ENCODE assay signal across 19 cellular contexts in the genomic region with DNA sequence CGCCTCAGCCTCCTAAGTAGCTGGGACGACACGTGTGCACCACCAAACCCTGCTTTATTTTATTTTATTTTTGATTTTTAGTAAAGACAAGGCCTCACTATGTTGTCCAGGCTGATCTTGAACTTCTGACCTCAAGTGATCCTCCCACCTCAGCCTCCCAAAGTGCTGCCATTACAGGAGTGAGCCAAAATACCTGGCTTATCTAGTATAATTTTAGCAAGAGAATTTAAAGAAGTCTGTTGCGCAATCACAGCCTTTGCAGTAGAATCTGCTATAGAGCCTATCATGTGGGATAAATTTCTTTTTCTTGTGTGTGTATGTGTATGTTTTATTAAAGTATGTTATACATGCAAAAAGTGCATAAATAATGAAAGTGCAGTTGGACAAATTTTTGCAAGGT.
DNase-seq lines count a peak whose midpoint lies in the region; ATAC-seq, FAIRE-seq and TF ChIP-seq lines count a peak whose summit lies in the region.
"Had no signal": no experiment of that assay in that cellular context is flagged by ENCODE, and none has a peak within 500 bp of the region (broad histone marks: within the 10 kb centered on the region; RNA-seq: fewer than 3 reads in every experiment).

No MANE protein-coding gene starts in this region.

- H3K4me1 ChIP-seq in HepG2 (ENCODE audit: insufficient read depth, low read length): no peaks in the 10 kb centered on the region
- H3K4me1 ChIP-seq in right lobe of liver: no peaks in the 10 kb centered on the region
- no peaks in the 10 kb centered on the region for H3K4me1 ChIP-seq in GM12878 (ENCODE audit: control insufficient read depth, insufficient read depth, low read length)
- H3K4me1 ChIP-seq: BLaER1 treated with 17β-estradiol and CSF1 and Interleukin-3, amounts not matched to agents 10 nM and 100 nM had no signal

- H3K27me3 Mint-ChIP-seq in T-helper 2 cell treated with Interferon-gamma antibody and Interleukin-4, amounts not matched to agents 5 μg/mL and 100 μg/mL, for 36 hours (ENCODE audit: low read depth): no peaks in the 10 kb centered on the region
- H3K27me3 Mint-ChIP-seq: IgD-negative memory B cell had no signal

- H3K36me3 ChIP-seq in HepG2 (replicated peaks in 1 of 2; ENCODE audit: control insufficient read depth in 1 of 2, insufficient read depth in 2 of 2, low read length in 2 of 2) (no peaks in the 10 kb centered on the region), right lobe of liver (no peaks in the 10 kb centered on the region), GM12878 (ENCODE audit: control insufficient read depth in 2 of 2, insufficient read depth in 2 of 2, low read length in 1 of 2) (no peaks in the 10 kb centered on the region)
- H3K36me3 ChIP-seq: BLaER1 treated with 17β-estradiol and CSF1 and Interleukin-3, amounts not matched to agents 10 nM and 100 nM; HAP-1 had no signal

- POLR2A ChIA-PET in HepG2 (lab: Yijun Ruan, JAX) (no interaction called here), GM12878 (lab: Charles Lee) (no interaction called here), RWPE1 (lab: Yijun Ruan, JAX; ENCODE audit: low non-redundant PET) (no interaction called here)

- no peak overlapping the region for H3K27ac ChIP-seq in HepG2 (ENCODE audit: extremely low read length, insufficient read depth, low read length)
- H3K27ac ChIP-seq in right lobe of liver: no peak overlapping the region
- no peak overlapping the region for H3K27ac ChIP-seq in GM12878 (ENCODE audit: control insufficient read depth, insufficient read depth)
- H3K27ac ChIP-seq in RWPE1: no peak overlapping the region
- H3K27ac ChIP-seq: BLaER1 treated with 17β-estradiol and CSF1 and Interleukin-3, amounts not matched to agents 10 nM and 100 nM; HL-60; KMS-11 had no signal

- H3K27me3 ChIP-seq in HepG2 (ENCODE audit: control insufficient read depth in 1 of 2, insufficient read depth in 2 of 2, low read length in 2 of 2) (no peaks in the 10 kb centered on the region), right lobe of liver (peaks cover 0 to 4% of the 10 kb centered on the region in 2 donors), GM12878 (replicated peaks in 1 of 2; ENCODE audit: control insufficient read depth in 2 of 2, insufficient read depth in 2 of 2, low read length in 1 of 2) (no peaks in the 10 kb centered on the region; a peak in 1 of 4 replicates)
- H3K27me3 ChIP-seq: BLaER1 treated with 17β-estradiol and CSF1 and Interleukin-3, amounts not matched to agents 10 nM and 100 nM had no signal

- TF ChIP-seq EP300 in HepG2 (IDR thresholded peaks at IDR 0.05; ENCODE audit: low read depth in 2 of 2, low read length in 2 of 2) (no peak), HepG2 (CRISPR knock-in tag; IDR thresholded peaks at IDR 0.05; ENCODE audit: borderline replicate concordance) (no peak), GM12878 (IDR thresholded peaks at IDR 0.05; ENCODE audit: borderline replicate concordance in 1 of 2, control insufficient read depth in 1 of 2, low read depth in 2 of 2, low read length in 2 of 2) (no peak)

- H3K9me3 Mint-ChIP-seq in T-helper 2 cell treated with Interferon-gamma antibody and Interleukin-4, amounts not matched to agents 5 μg/mL and 100 μg/mL, for 36 hours: no peaks in the 10 kb centered on the region
- H3K9me3 Mint-ChIP-seq: CD8-positive, alpha-beta T cell had no signal

- H3K4me2 ChIP-seq in HepG2 (ENCODE audit: low read depth, low read length): no peak overlapping the region
- H3K4me2 ChIP-seq in GM12878 (ENCODE audit: control insufficient read depth, insufficient read depth): no peak overlapping the region
- H3K4me2 ChIP-seq: BLaER1 treated with 17β-estradiol and CSF1 and Interleukin-3, amounts not matched to agents 10 nM and 100 nM; KMS-11 had no signal

- no peak overlapping the region for H2AFZ ChIP-seq in HepG2 (ENCODE audit: low read length)
- H2AFZ ChIP-seq in GM12878 (ENCODE audit: control insufficient read depth, low read depth, low read length): no peak overlapping the region

- H4K20me1 ChIP-seq in HepG2 (ENCODE audit: insufficient read depth, low read length): no peaks in the 10 kb centered on the region
- no peaks in the 10 kb centered on the region for H4K20me1 ChIP-seq in GM12878 (ENCODE audit: control insufficient read depth, insufficient read depth)
- H4K20me1 ChIP-seq: BLaER1 treated with 17β-estradiol and CSF1 and Interleukin-3, amounts not matched to agents 10 nM and 100 nM had no signal

- in situ Hi-C loops in HepG2 (cut with HindIII; ENCODE audit: extremely low pct_ligation_motif_present, low pct_unique_long_range_greater_than_20kb) (no loop called here), GM12878 (cut with MboI) (no loop called here)

- H3K79me2 ChIP-seq in HepG2 (ENCODE audit: insufficient read depth, low read length) (no peaks in the 10 kb centered on the region), GM12878 (ENCODE audit: control insufficient read depth, insufficient read depth, low read length) (no peaks in the 10 kb centered on the region)

- FAIRE-seq in HepG2 (lab: Jason Lieb, UNC): peak; percentile 18
- FAIRE-seq in GM12878 (lab: Jason Lieb, UNC): no peak
- FAIRE-seq: G401.6 had no signal

- CTCF ChIA-PET in HepG2 (lab: Yijun Ruan, JAX; ENCODE audit: low intra/inter-chr PET ratio, low total read pairs) (no interaction called here), GM12878 (lab: Yijun Ruan, JAX) (interaction anchor here (1.2 kb wide), 1 partner anchor 30 kb away, joined by 4 read pairs; no protein-coding TSS in a partner anchor), RWPE1 (lab: Yijun Ruan, JAX) (no interaction called here)

- BruUV-seq in HepG2 (replicated peaks; lab: Mats Ljungman, UMichigan) (no TSS peak), GM12878 (replicated peaks; lab: Mats Ljungman, UMichigan) (no TSS peak)

- SMC1A ChIA-PET in GM12878 (lab: Charles Lee; ENCODE audit: uncharacterized antibody, unreplicated experiment): no interaction called here

- H3K27ac Mint-ChIP-seq in T-helper 2 cell treated with Interferon-gamma antibody and Interleukin-4, amounts not matched to agents 5 μg/mL and 100 μg/mL, for 36 hours: no peak overlapping the region
- H3K27ac Mint-ChIP-seq: B cell; CD8-positive, alpha-beta T cell; IgD-negative memory B cell had no signal

- TF ChIP-seq CTCF in HepG2 (CRISPR knock-in tag; IDR thresholded peaks at IDR 0.05) (no peak), right lobe of liver (IDR thresholded peaks at IDR 0.05) (no peak), GM12878 (IDR thresholded peaks at IDR 0.05 in 2 of 3, conservative IDR thresholded peaks at IDR 0.05 in 1 of 3; ENCODE audit: control insufficient read depth in 2 of 3, extremely low read depth in 1 of 3, insufficient read depth in 1 of 3, low read depth in 3 of 3, low read length in 3 of 3) (no peak), fibroblast of the aortic adventitia (IDR thresholded peaks at IDR 0.05; ENCODE audit: insufficient read depth, low read length) (no peak), RWPE1 (conservative IDR thresholded peaks at IDR 0.05; ENCODE audit: low read depth) (no peak)

- H3K9me3 ChIP-seq in HepG2 (ENCODE audit: low read length) (no peaks in the 10 kb centered on the region), right lobe of liver (no peaks in the 10 kb centered on the region), GM12878 (replicated peaks; ENCODE audit: control insufficient read depth, insufficient read depth, low read length) (no peaks in the 10 kb centered on the region)
- H3K9me3 ChIP-seq: HAP-1 had no signal

- RAD21 ChIA-PET in GM12878 (lab: Charles Lee; ENCODE audit: unreplicated experiment): no interaction called here

- TF ChIP-seq POLR2A in HepG2 (IDR thresholded peaks at IDR 0.05; ENCODE audit: insufficient read depth in 1 of 2, low read depth in 2 of 2, low read length in 2 of 2): no peak
- no peak for TF ChIP-seq POLR2A in right lobe of liver (IDR thresholded peaks at IDR 0.05)
- TF ChIP-seq POLR2A in GM12878 (IDR thresholded peaks at IDR 0.05; ENCODE audit: low read depth, low read length): no peak

- TF ChIP-seq RAD21 in HepG2 (CRISPR knock-in tag; IDR thresholded peaks at IDR 0.05): no peak
- no peak for TF ChIP-seq RAD21 in GM12878 (IDR thresholded peaks at IDR 0.05; ENCODE audit: insufficient read depth, low read depth, low read length)

- ATAC-seq in HepG2 (no peak), right lobe of liver (no peak), GM12878 (no peak), HG02763 (IDR thresholded peaks at IDR 0.05; ENCODE audit: unreplicated experiment) (no peak)
- ATAC-seq: CD8-positive, alpha-beta T cell had no signal

- WGBS in HepG2 (ENCODE audit: low lambda C conversion rate): 45% methylated on average over 4 of the region's 4 CpGs
- 64% methylated on average over 4 of the region's 4 CpGs for WGBS in right lobe of liver (ENCODE audit: insufficient coverage, low coverage, low lambda C conversion rate, missing lambda C conversion rate)
- 32% methylated on average over 4 of the region's 4 CpGs for WGBS in GM12878 (ENCODE audit: insufficient coverage, insufficient replicate concordance, low lambda C conversion rate, missing lambda C conversion rate)

- intact Hi-C loops in HepG2 (cut with micrococcal nuclease; ENCODE audit: unreplicated experiment): no loop called here
- intact Hi-C loops in right lobe of liver (cut with DNase I): no loop called here
- intact Hi-C loops in GM12878 (cut with micrococcal nuclease; ENCODE audit: unreplicated experiment): no loop called here

- H3K4me3 ChIP-seq in HepG2 (replicated peaks in 1 of 3; ENCODE audit: insufficient read depth in 1 of 3, low read depth in 2 of 3, low read length in 3 of 3) (no peak overlapping the region), right lobe of liver (no peak overlapping the region), GM12878 (no peak overlapping the region), fibroblast of the aortic adventitia (ENCODE audit: low read depth, low read length) (no peak overlapping the region)
- H3K4me3 ChIP-seq: BLaER1 treated with 17β-estradiol and CSF1 and Interleukin-3, amounts not matched to agents 10 nM and 100 nM; HAP-1 had no signal

- no peaks in the 10 kb centered on the region for H3K36me3 Mint-ChIP-seq in T-helper 2 cell treated with Interferon-gamma antibody and Interleukin-4, amounts not matched to agents 5 μg/mL and 100 μg/mL, for 36 hours (ENCODE audit: low read depth)
- H3K36me3 Mint-ChIP-seq: CD8-positive, alpha-beta T cell; IgD-negative memory B cell had no signal

- no peak overlapping the region for H3K9ac ChIP-seq in HepG2 (ENCODE audit: insufficient read depth, low read depth, low read length)
- no peak overlapping the region for H3K9ac ChIP-seq in GM12878 (ENCODE audit: control insufficient read depth, insufficient read depth, low read length)
- H3K9ac ChIP-seq: BLaER1 treated with 17β-estradiol and CSF1 and Interleukin-3, amounts not matched to agents 10 nM and 100 nM; KMS-11 had no signal

- DNase-seq in HepG2 (ENCODE audit: low spot score) (no peak), right lobe of liver (no peak), MV-4-11 (lab: John Stamatoyannopoulos, UW) (peak; percentile 2), GM12878 (ENCODE audit: low read depth, low spot score) (no peak), fibroblast of the aortic adventitia (ENCODE audit: low read depth) (peak; percentile 3), RWPE1 (ENCODE audit: low spot score) (no peak)
- no peak for DNase-seq in T-helper 2 cell treated with Interferon-gamma antibody and Interleukin-4, amounts not matched to agents 5 μg/mL and 100 μg/mL, for 36 hours (ENCODE audit: low spot score)
- DNase-seq: 8988T; Calu3; CD8-positive, alpha-beta T cell; DMS 273 treated with DMSO at 0.1 percent for 48 hours had no signal

- no peak overlapping the region for H3K4me3 Mint-ChIP-seq in T-helper 2 cell treated with Interferon-gamma antibody and Interleukin-4, amounts not matched to agents 5 μg/mL and 100 μg/mL, for 36 hours
- H3K4me3 Mint-ChIP-seq: B cell; CD8-positive, alpha-beta T cell; IgD-negative memory B cell had no signal

- no peaks in the 10 kb centered on the region for H3K4me1 Mint-ChIP-seq in T-helper 2 cell treated with Interferon-gamma antibody and Interleukin-4, amounts not matched to agents 5 μg/mL and 100 μg/mL, for 36 hours (ENCODE audit: low read depth)
- H3K4me1 Mint-ChIP-seq: B cell, IgD-negative memory B cell had no signal

Comparison
In these comparisons a context has a peak if more than half of its experiments do, and no peak if none do; other contexts are left out.
1. DNase-seq: peak in MV-4-11 (single experiment) and fibroblast of the aortic adventitia (single experiment); none in HepG2 (single experiment), right lobe of liver (0 of 3), GM12878 (single experiment), T-helper 2 cell treated with Interferon-gamma antibody and Interleukin-4, amounts not matched to agents 5 μg/mL and 100 μg/mL, for 36 hours (single experiment) and RWPE1 (single experiment).
2. Of the 75 proteins assayed by ChIP-seq in both HepG2 and GM12878: peak only in HepG2: none; only in GM12878: FOXK2; in both: none; in neither: 73; mixed calls (peak in some experiments, not most) for 1.